Comparison of ENCODE assay signal across 11 cellular contexts in the genomic region with DNA sequence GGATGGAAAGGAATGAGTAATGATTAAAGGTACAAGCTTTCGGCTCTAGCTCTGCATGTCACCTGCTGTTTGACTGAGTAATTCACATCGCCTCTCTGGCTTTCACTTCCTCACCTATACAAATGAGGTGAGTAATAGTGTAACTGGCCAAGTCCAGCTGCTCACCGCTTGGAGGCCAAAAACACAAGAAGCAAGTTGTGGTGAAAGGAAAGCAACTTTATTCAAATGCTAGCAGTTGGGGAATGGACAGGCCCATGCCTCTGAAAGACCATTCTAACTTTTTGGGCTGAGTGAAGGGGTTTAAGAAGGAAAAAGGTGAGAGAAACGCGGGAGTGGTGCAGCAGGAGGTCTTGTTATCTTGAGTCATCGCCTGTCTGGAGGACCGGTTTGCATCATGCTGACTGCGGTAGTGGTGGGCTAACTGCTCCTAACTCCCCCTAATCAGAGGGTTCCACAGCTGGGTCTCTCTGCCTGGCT. TPM values are rescaled to one million over a fixed set of nuclear protein-coding genes. Genes with fewer than 3 reads are reported as not detected.
DNase-seq lines count a peak whose midpoint lies in the region; ATAC-seq, FAIRE-seq and TF ChIP-seq lines count a peak whose summit lies in the region.
"Had no signal": no experiment of that assay in that cellular context is flagged by ENCODE, and none has a peak within 500 bp of the region (broad histone marks: within the 10 kb centered on the region; RNA-seq: fewer than 3 reads in every experiment).

No MANE protein-coding gene starts in this region.

- ATAC-seq in GM21423 (IDR thresholded peaks at IDR 0.05; ENCODE audit: unreplicated experiment): peak; percentile 96
- ATAC-seq in HG03378 (IDR thresholded peaks at IDR 0.05; ENCODE audit: unreplicated experiment): peak; percentile 98
- ATAC-seq in foreskin keratinocyte: peak; percentile 99

- peaks cover 3% of the 10 kb centered on the region for H3K27me3 ChIP-seq in foreskin keratinocyte

- H3K4me1 ChIP-seq in foreskin keratinocyte: peaks cover 4% of the 10 kb centered on the region

- no peak overlapping the region for H3K27ac ChIP-seq in foreskin keratinocyte

- DNase-seq in GM18507 (ENCODE audit: extremely low spot score, insufficient read length, low read depth) (peak; percentile 53), foreskin keratinocyte (peak; percentile 72 to 82), RCC 7860 (ENCODE audit: low spot score) (no peak), NCI-H345 (lab: John Stamatoyannopoulos, UW) (no peak), NCI-H510A (lab: John Stamatoyannopoulos, UW) (no peak)
- DNase-seq in stimulated activated CD4-positive, alpha-beta T cell treated with anti-CD3 and anti-CD28 coated beads, Interleukin-4, amount 100 ng/mL, for 4 hours: no peak
- DNase-seq: GOT3, midbrain had no signal

- FAIRE-seq in GM18507 (lab: Jason Lieb, UNC) (peak; percentile 99), RCC 7860 (lab: Jason Lieb, UNC) (no peak)

- TF ChIP-seq CTCF in foreskin keratinocyte (conservative IDR thresholded peaks at IDR 0.05): peak; percentile 45

RNA-seq across cellular contexts. Expression of a gene that starts 45.7 kb away (rescaled TPM):
- total RNA-seq in foreskin keratinocyte: 56.4 and 59.0 TPM in 2 replicates
- polyA plus RNA-seq in foreskin keratinocyte: 30.6 and 34.3 TPM in 2 replicates

RNA-seq across cellular contexts. Expression of a gene that starts 51.3 kb away (rescaled TPM):
- total RNA-seq in foreskin keratinocyte: not detected in 2 replicates
- not detected in 2 replicates for polyA plus RNA-seq in foreskin keratinocyte
- total RNA-seq: dermis microvascular lymphatic vessel endothelial cell had no signal

Comparison
In these comparisons a context has a peak if more than half of its experiments do, and no peak if none do; other contexts are left out.
1. DNase-seq: peak in GM18507 (single experiment) and foreskin keratinocyte (2 of 2); none in RCC 7860 (single experiment), NCI-H345 (single experiment), NCI-H510A (single experiment) and stimulated activated CD4-positive, alpha-beta T cell treated with anti-CD3 and anti-CD28 coated beads, Interleukin-4, amount 100 ng/mL, for 4 hours (0 of 2).
2. Peak in every context shown above with its lines, with median percentiles within 50 percentile points of each other: ATAC-seq.